12 cellular contexts compared by ENCODE assay signal in genomic region chr1:239457491-239458488, GRCh38.
DNase-seq lines count a peak whose midpoint lies in the region; ATAC-seq, FAIRE-seq and TF ChIP-seq lines count a peak whose summit lies in the region.
"Had no signal": no experiment of that assay in that cellular context is flagged by ENCODE, and none has a peak within 500 bp of the region (broad histone marks: within the 10 kb centered on the region; RNA-seq: fewer than 3 reads in every experiment).

No MANE protein-coding gene starts in this region.

- H3K9me3 Mint-ChIP-seq in activated naive CD8-positive, alpha-beta T cell treated with anti-CD3 and anti-CD28 coated beads, Interleukin-2, amount 10 ng/mL, durations not matched to agents 7 days and 5 days: peaks cover 2% of the 10 kb centered on the region
- H3K9me3 Mint-ChIP-seq in glutamatergic neuron (ENCODE audit: unreplicated experiment): peaks cover 1% of the 10 kb centered on the region

- H3K4me1 Mint-ChIP-seq in activated naive CD8-positive, alpha-beta T cell treated with anti-CD3 and anti-CD28 coated beads, Interleukin-2, amount 10 ng/mL, durations not matched to agents 7 days and 5 days: peaks cover 3% of the 10 kb centered on the region
- H3K4me1 Mint-ChIP-seq in glutamatergic neuron (ENCODE audit: low read depth, unreplicated experiment): peaks cover 5% of the 10 kb centered on the region

- POLR2A ChIA-PET in activated naive CD8-positive, alpha-beta T cell treated with anti-CD3 and anti-CD28 coated beads, Interleukin-2, amount 10 ng/mL, durations not matched to agents 7 days and 5 days (lab: Charles Lee): no interaction called here

- H3K4me3 Mint-ChIP-seq in activated naive CD8-positive, alpha-beta T cell treated with anti-CD3 and anti-CD28 coated beads, Interleukin-2, amount 10 ng/mL, durations not matched to agents 7 days and 5 days: peak overlapping the region; percentile 76
- H3K4me3 Mint-ChIP-seq in glutamatergic neuron (ENCODE audit: unreplicated experiment): no peak overlapping the region

- FAIRE-seq in GM18507 (lab: Jason Lieb, UNC): peak; percentile 77

- DNase-seq in GM18507 (ENCODE audit: extremely low spot score, insufficient read length, low read depth) (no peak), glutamatergic neuron (no peak), AML-193 (lab: John Stamatoyannopoulos, UW) (no peak), SHP77 treated with DMSO at 0.1 percent for 48 hours (lab: John Stamatoyannopoulos, UW) (no peak), GM19240 (ENCODE audit: insufficient read length, low spot score) (no peak)
- no peak for DNase-seq in activated naive CD8-positive, alpha-beta T cell treated with anti-CD3 and anti-CD28 coated beads, Interleukin-2, amount 10 ng/mL, durations not matched to agents 7 days and 5 days
- DNase-seq: activated CD8-positive, alpha-beta memory T cell treated with anti-CD3 and anti-CD28 coated beads for 24 hours; DMS53; right cardiac atrium; upper lobe of right lung had no signal

- H3K27me3 Mint-ChIP-seq in activated naive CD8-positive, alpha-beta T cell treated with anti-CD3 and anti-CD28 coated beads, Interleukin-2, amount 10 ng/mL, durations not matched to agents 7 days and 5 days: no peaks in the 10 kb centered on the region
- peaks cover 2% of the 10 kb centered on the region for H3K27me3 Mint-ChIP-seq in glutamatergic neuron (ENCODE audit: unreplicated experiment)

- TF ChIP-seq CTCF in glutamatergic neuron (IDR thresholded peaks at IDR 0.05; ENCODE audit: partially characterized antibody, unreplicated experiment): no peak

- ATAC-seq in GM19467 (IDR thresholded peaks at IDR 0.05; ENCODE audit: unreplicated experiment) (peak; percentile 76), HG03159 (IDR thresholded peaks at IDR 0.05; ENCODE audit: unreplicated experiment) (peak; percentile 73)
- ATAC-seq in activated naive CD8-positive, alpha-beta T cell treated with anti-CD3 and anti-CD28 coated beads, Interleukin-2, amount 10 ng/mL, durations not matched to agents 7 days and 5 days (ENCODE audit: low read depth): no peak
- ATAC-seq: right cardiac atrium, upper lobe of right lung had no signal

- H3K36me3 Mint-ChIP-seq in activated naive CD8-positive, alpha-beta T cell treated with anti-CD3 and anti-CD28 coated beads, Interleukin-2, amount 10 ng/mL, durations not matched to agents 7 days and 5 days: no peaks in the 10 kb centered on the region
- peaks cover 4% of the 10 kb centered on the region for H3K36me3 Mint-ChIP-seq in glutamatergic neuron (ENCODE audit: unreplicated experiment)

- peak overlapping the region; percentile 46 for H3K27ac Mint-ChIP-seq in activated naive CD8-positive, alpha-beta T cell treated with anti-CD3 and anti-CD28 coated beads, Interleukin-2, amount 10 ng/mL, durations not matched to agents 7 days and 5 days
- H3K27ac Mint-ChIP-seq in glutamatergic neuron (ENCODE audit: unreplicated experiment): no peak overlapping the region
